In the genomic region with DNA sequence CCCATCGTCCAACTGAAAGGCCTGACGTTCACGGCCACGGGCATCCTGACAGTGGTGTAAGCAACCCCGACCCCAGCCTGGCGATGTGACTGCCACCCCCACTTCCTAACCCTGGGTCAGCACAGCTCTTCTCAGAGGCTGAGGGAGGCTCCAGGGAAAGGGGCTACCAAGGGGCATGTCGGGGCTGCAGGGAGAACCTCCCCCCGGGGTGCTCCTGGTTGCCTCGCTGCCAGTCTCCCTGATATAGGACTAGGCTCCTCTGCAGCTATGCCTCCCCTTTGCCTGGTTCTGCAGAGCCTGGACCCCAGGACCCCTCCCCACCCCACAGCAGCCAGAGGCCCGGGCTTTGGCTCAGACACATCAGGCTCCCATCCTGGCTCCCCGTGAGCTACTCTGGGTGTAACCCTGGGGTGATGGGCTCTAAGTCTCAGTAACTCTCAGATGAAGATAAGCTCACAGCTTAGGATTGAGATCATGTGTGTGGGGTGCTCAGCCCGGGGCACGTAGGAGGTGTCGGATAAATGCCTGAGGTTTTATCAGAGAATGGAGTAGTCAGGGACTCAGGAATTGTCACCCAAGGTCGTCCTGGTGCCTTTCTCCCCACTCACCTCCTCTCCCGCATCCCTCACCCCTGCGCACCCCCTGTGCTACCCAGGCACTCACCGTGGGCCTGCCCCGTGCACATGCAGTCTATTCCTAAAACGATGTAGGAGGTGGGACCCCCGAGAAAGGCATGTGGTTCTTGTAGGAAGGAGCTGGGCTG, we compare ENCODE assay signal across 1 cellular context.
TF ChIP-seq lines count a peak whose summit lies in the region.

No MANE protein-coding gene starts in this region.

TF ChIP-seq in GM12878, 131 proteins besides CTCF, POLR2A, EP300 and RAD21:
- TF ChIP-seq SMAD1 (IDR thresholded peaks at IDR 0.05; ENCODE audit: low read depth, partially characterized antibody): no peak
- TF ChIP-seq, protein P1, sequence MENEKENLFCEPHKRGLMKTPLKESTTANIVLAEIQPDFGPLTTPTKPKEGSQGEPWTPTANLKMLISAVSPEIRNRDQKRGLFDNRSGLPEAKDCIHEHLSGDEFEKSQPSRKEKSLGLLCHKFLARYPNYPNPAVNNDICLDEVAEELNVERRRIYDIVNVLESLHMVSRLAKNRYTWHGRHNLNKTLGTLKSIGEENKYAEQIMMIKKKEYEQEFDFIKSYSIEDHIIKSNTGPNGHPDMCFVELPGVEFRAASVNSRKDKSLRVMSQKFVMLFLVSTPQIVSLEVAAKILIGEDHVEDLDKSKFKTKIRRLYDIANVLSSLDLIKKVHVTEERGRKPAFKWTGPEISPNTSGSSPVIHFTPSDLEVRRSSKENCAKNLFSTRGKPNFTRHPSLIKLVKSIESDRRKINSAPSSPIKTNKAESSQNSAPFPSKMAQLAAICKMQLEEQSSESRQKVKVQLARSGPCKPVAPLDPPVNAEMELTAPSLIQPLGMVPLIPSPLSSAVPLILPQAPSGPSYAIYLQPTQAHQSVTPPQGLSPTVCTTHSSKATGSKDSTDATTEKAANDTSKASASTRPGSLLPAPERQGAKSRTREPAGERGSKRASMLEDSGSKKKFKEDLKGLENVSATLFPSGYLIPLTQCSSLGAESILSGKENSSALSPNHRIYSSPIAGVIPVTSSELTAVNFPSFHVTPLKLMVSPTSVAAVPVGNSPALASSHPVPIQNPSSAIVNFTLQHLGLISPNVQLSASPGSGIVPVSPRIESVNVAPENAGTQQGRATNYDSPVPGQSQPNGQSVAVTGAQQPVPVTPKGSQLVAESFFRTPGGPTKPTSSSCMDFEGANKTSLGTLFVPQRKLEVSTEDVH (IDR thresholded peaks at IDR 0.05; ENCODE audit: low read depth, partially characterized antibody): no peak
- TF ChIP-seq CEBPB (IDR thresholded peaks at IDR 0.05; ENCODE audit: borderline replicate concordance in 1 of 2, low read depth in 2 of 2, low read length in 2 of 2): no peak
- TF ChIP-seq RCOR1 (conservative IDR thresholded peaks at IDR 0.05; ENCODE audit: low read depth, low read length): no peak
- TF ChIP-seq ELK1 (IDR thresholded peaks at IDR 0.05; ENCODE audit: low read depth, low read length): no peak
- no peak for TF ChIP-seq TCF7 (IDR thresholded peaks at IDR 0.05; ENCODE audit: borderline replicate concordance)
- no peak for TF ChIP-seq PAX8 (IDR thresholded peaks at IDR 0.05)
- TF ChIP-seq MYC (IDR thresholded peaks at IDR 0.05; ENCODE audit: insufficient read depth, insufficient read length, insufficient replicate concordance, low read length, severe bottlenecking): no peak
- no peak for TF ChIP-seq EGR1 (IDR thresholded peaks at IDR 0.05; ENCODE audit: borderline replicate concordance in 1 of 2, low read depth in 2 of 2, low read length in 2 of 2)
- TF ChIP-seq ZSCAN29 (IDR thresholded peaks at IDR 0.05): no peak
- TF ChIP-seq NR2F1 (conservative IDR thresholded peaks at IDR 0.05): no peak
